Comparison of ENCODE assay signal across 1 cellular context in the genomic region with DNA sequence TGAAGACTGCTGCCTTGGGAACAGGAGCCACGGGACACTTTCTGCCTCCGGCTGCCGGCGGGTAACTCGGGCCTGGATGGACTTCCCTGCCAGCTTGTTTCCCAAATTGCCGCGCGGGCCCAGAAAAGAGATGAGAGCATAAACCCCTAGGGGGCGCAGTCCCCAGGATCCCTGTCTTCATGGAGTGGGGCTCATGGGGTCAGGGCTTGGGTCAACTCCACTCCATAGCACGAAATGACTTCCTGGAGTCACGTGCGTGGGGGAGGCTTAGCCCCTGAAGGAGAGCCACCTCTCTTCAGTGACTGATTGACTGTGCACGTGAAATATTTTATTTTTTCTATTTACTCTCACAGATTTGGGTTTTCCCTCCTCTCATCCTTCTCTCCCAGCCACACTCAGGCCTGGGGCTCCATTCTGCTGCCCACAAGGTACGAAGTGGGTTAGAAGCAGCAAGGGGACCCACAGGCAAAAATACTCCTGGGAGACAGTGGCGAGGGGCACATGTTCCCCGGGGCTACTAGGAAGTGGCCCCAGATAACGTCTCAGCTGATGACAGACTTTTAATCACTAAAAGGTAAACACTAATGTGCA.
TF ChIP-seq lines count a peak whose summit lies in the region.

No MANE protein-coding gene starts in this region.

TF ChIP-seq in K562, 482 proteins besides CTCF, POLR2A, EP300 and RAD21 (continued from another document):
- peak; percentile 68; the same call in 1 of the 2 replicates for TF ChIP-seq ZNF592 (IDR thresholded peaks at IDR 0.05)
- TF ChIP-seq HIVEP1 (CRISPR knock-in tag; IDR thresholded peaks at IDR 0.05), result no peak
- no peak for TF ChIP-seq ZNF165 (CRISPR knock-in tag; IDR thresholded peaks at IDR 0.05; ENCODE audit: borderline replicate concordance)
- no peak for TF ChIP-seq CREB1 (IDR thresholded peaks at IDR 0.05)
- no peak for TF ChIP-seq CREB1 (CRISPR knock-in tag; IDR thresholded peaks at IDR 0.05)
- no peak for TF ChIP-seq ZNF347 (CRISPR knock-in tag; IDR thresholded peaks at IDR 0.05; ENCODE audit: low read depth)
- TF ChIP-seq, protein P1, sequence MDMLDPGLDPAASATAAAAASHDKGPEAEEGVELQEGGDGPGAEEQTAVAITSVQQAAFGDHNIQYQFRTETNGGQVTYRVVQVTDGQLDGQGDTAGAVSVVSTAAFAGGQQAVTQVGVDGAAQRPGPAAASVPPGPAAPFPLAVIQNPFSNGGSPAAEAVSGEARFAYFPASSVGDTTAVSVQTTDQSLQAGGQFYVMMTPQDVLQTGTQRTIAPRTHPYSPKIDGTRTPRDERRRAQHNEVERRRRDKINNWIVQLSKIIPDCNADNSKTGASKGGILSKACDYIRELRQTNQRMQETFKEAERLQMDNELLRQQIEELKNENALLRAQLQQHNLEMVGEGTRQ (CRISPR knock-in tag; IDR thresholded peaks at IDR 0.05), result peak; percentile 45
- TF ChIP-seq CTCFL (IDR thresholded peaks at IDR 0.05; ENCODE audit: borderline replicate concordance, insufficient read depth, low read depth, low read length, poor library complexity, severe bottlenecking), result peak; percentile 63
- no peak for TF ChIP-seq E2F3 (CRISPR knock-in tag; IDR thresholded peaks at IDR 0.05)
- no peak for TF ChIP-seq HDAC8 (tag; IDR thresholded peaks at IDR 0.05)
- TF ChIP-seq, protein P2, sequence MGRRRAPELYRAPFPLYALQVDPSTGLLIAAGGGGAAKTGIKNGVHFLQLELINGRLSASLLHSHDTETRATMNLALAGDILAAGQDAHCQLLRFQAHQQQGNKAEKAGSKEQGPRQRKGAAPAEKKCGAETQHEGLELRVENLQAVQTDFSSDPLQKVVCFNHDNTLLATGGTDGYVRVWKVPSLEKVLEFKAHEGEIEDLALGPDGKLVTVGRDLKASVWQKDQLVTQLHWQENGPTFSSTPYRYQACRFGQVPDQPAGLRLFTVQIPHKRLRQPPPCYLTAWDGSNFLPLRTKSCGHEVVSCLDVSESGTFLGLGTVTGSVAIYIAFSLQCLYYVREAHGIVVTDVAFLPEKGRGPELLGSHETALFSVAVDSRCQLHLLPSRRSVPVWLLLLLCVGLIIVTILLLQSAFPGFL (CRISPR knock-in tag; IDR thresholded peaks at IDR 0.05), result no peak
- TF ChIP-seq ZNF507 (tag; conservative IDR thresholded peaks at IDR 0.05), result no peak
- no peak for TF ChIP-seq ZNF134 (CRISPR knock-in tag; conservative IDR thresholded peaks at IDR 0.05)
- TF ChIP-seq, protein P3, sequence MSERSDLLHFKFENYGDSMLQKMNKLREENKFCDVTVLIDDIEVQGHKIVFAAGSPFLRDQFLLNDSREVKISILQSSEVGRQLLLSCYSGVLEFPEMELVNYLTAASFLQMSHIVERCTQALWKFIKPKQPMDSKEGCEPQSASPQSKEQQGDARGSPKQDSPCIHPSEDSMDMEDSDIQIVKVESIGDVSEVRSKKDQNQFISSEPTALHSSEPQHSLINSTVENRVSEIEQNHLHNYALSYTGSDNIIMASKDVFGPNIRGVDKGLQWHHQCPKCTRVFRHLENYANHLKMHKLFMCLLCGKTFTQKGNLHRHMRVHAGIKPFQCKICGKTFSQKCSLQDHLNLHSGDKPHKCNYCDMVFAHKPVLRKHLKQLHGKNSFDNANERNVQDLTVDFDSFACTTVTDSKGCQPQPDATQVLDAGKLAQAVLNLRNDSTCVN (CRISPR knock-in tag; IDR thresholded peaks at IDR 0.05), result no peak
- no peak for TF ChIP-seq MTA1 (IDR thresholded peaks at IDR 0.05; ENCODE audit: borderline replicate concordance)
- TF ChIP-seq MYNN (IDR thresholded peaks at IDR 0.05), result no peak
- TF ChIP-seq MYNN (CRISPR knock-in tag; IDR thresholded peaks at IDR 0.05), result no peak
- TF ChIP-seq ZFX (CRISPR knock-in tag; IDR thresholded peaks at IDR 0.05), result peak; percentile 37; the same call in 1 of the 2 replicates
- TF ChIP-seq RAD51 (IDR thresholded peaks at IDR 0.05; ENCODE audit: borderline replicate concordance, low read depth), result peak; percentile 51; the same call in 1 of the 2 replicates
- no peak for TF ChIP-seq MAX (CRISPR knock-in tag; IDR thresholded peaks at IDR 0.05)
- no peak for TF ChIP-seq U2AF2 (optimal IDR thresholded peaks at IDR 0.05; ENCODE audit: low read depth, low read length)
- TF ChIP-seq TSHZ1 (CRISPR knock-in tag; IDR thresholded peaks at IDR 0.05), result no peak
- TF ChIP-seq SMARCA4 (IDR thresholded peaks at IDR 0.05), result no peak
- no peak for TF ChIP-seq PHF8 (IDR thresholded peaks at IDR 0.05; ENCODE audit: borderline replicate concordance, low read length)
- no peak for TF ChIP-seq GATA2 (CRISPR knock-in tag; IDR thresholded peaks at IDR 0.05)
- TF ChIP-seq GTF2E2 (tag; IDR thresholded peaks at IDR 0.05), result no peak
- peak; percentile 49; the same call in 1 of the 2 replicates for TF ChIP-seq ZBTB7A (IDR thresholded peaks at IDR 0.05; ENCODE audit: borderline replicate concordance, control insufficient read depth, low read depth, low read length)
- no peak for TF ChIP-seq NCOA1 (IDR thresholded peaks at IDR 0.05; ENCODE audit: low read depth)
- TF ChIP-seq, protein P4, sequence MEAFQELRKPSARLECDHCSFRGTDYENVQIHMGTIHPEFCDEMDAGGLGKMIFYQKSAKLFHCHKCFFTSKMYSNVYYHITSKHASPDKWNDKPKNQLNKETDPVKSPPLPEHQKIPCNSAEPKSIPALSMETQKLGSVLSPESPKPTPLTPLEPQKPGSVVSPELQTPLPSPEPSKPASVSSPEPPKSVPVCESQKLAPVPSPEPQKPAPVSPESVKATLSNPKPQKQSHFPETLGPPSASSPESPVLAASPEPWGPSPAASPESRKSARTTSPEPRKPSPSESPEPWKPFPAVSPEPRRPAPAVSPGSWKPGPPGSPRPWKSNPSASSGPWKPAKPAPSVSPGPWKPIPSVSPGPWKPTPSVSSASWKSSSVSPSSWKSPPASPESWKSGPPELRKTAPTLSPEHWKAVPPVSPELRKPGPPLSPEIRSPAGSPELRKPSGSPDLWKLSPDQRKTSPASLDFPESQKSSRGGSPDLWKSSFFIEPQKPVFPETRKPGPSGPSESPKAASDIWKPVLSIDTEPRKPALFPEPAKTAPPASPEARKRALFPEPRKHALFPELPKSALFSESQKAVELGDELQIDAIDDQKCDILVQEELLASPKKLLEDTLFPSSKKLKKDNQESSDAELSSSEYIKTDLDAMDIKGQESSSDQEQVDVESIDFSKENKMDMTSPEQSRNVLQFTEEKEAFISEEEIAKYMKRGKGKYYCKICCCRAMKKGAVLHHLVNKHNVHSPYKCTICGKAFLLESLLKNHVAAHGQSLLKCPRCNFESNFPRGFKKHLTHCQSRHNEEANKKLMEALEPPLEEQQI (IDR thresholded peaks at IDR 0.05), result no peak
- TF ChIP-seq ZNF354B (CRISPR knock-in tag; IDR thresholded peaks at IDR 0.05), result no peak
- no peak for TF ChIP-seq FOXK1 (CRISPR knock-in tag; IDR thresholded peaks at IDR 0.05; ENCODE audit: borderline replicate concordance)
- no peak for TF ChIP-seq DDX20 (tag; IDR thresholded peaks at IDR 0.05; ENCODE audit: low read depth)
- TF ChIP-seq SRSF1 (IDR thresholded peaks at IDR 0.05; ENCODE audit: low read depth, low read length), result no peak
- TF ChIP-seq DNMT1 (IDR thresholded peaks at IDR 0.05), result no peak
- TF ChIP-seq EP400 (IDR thresholded peaks at IDR 0.05), result peak; percentile 39; the same call in 1 of the 2 replicates
- TF ChIP-seq SIRT6 (IDR thresholded peaks at IDR 0.05; ENCODE audit: low read depth, low read length), result no peak
- TF ChIP-seq MEIS2 (IDR thresholded peaks at IDR 0.05; ENCODE audit: partially characterized antibody), result peak; percentile 55
- TF ChIP-seq NUFIP1 (IDR thresholded peaks at IDR 0.05; ENCODE audit: partially characterized antibody), result no peak
- TF ChIP-seq, protein P5, sequence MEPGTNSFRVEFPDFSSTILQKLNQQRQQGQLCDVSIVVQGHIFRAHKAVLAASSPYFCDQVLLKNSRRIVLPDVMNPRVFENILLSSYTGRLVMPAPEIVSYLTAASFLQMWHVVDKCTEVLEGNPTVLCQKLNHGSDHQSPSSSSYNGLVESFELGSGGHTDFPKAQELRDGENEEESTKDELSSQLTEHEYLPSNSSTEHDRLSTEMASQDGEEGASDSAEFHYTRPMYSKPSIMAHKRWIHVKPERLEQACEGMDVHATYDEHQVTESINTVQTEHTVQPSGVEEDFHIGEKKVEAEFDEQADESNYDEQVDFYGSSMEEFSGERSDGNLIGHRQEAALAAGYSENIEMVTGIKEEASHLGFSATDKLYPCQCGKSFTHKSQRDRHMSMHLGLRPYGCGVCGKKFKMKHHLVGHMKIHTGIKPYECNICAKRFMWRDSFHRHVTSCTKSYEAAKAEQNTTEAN (CRISPR knock-in tag; IDR thresholded peaks at IDR 0.05), result no peak
- TF ChIP-seq, protein P6, sequence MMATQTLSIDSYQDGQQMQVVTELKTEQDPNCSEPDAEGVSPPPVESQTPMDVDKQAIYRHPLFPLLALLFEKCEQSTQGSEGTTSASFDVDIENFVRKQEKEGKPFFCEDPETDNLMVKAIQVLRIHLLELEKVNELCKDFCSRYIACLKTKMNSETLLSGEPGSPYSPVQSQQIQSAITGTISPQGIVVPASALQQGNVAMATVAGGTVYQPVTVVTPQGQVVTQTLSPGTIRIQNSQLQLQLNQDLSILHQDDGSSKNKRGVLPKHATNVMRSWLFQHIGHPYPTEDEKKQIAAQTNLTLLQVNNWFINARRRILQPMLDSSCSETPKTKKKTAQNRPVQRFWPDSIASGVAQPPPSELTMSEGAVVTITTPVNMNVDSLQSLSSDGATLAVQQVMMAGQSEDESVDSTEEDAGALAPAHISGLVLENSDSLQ (IDR thresholded peaks at IDR 0.05), result no peak
- TF ChIP-seq ZC3H4 (CRISPR knock-in tag; IDR thresholded peaks at IDR 0.05; ENCODE audit: borderline replicate concordance), result no peak
